Comparison of ENCODE assay signal across 14 cellular contexts in the genomic region with DNA sequence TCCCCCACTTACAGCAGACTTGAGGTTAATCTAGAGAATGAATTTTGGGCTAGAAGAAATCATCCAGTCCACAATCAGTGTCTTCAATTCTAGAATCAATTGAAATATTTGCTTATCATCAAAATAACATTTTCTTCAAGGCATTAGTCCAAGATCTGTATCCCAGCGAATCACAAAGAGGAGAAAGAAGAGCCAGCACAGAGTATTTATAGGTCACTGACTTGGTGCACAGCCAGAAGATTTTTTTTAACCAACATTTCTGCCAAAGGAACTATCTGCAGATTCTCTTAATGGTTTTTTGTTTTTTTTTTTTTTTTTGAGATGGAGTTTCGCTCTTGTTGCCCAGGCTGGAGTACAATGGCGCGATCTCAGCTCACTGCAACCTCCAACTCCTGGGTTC.
DNase-seq lines count a peak whose midpoint lies in the region; ATAC-seq, FAIRE-seq and TF ChIP-seq lines count a peak whose summit lies in the region.
"Had no signal": no experiment of that assay in that cellular context is flagged by ENCODE, and none has a peak within 500 bp of the region (broad histone marks: within the 10 kb centered on the region; RNA-seq: fewer than 3 reads in every experiment).

No MANE protein-coding gene starts in this region.

- H3K36me3 ChIP-seq in gastrocnemius medialis = no peaks in the 10 kb centered on the region
- H3K36me3 ChIP-seq: tibial nerve had no signal

- peaks cover 56% of the 10 kb centered on the region in 2 donors for H3K4me1 ChIP-seq in gastrocnemius medialis
- H3K4me1 ChIP-seq: parathyroid adenoma had no signal

- peak; percentile 83 for FAIRE-seq in GM12892 (lab: Jason Lieb, UNC)

- H3K9me3 ChIP-seq in gastrocnemius medialis = no peaks in the 10 kb centered on the region
- H3K9me3 ChIP-seq: tibial nerve had no signal

- no peaks in the 10 kb centered on the region for H3K27me3 ChIP-seq in gastrocnemius medialis
- H3K27me3 ChIP-seq: tibial nerve had no signal

- TF ChIP-seq CTCF in fibroblast of villous mesenchyme (IDR thresholded peaks at IDR 0.05; ENCODE audit: insufficient read depth, low read depth, low read length) = no peak
- no peak for TF ChIP-seq CTCF in gastrocnemius medialis (IDR thresholded peaks at IDR 0.05 in 4 of 5, conservative IDR thresholded peaks at IDR 0.05 in 1 of 5)

- DNase-seq in GM12892 (ENCODE audit: insufficient read length) (no peak), amniotic epithelial cell (ENCODE audit: low read depth) (peak; percentile 70), fibroblast of villous mesenchyme (ENCODE audit: low read depth) (peak; percentile 57), gastrocnemius medialis (no peak), NCI-H1105 treated with DMSO at 0.1 percent for 48 hours (lab: John Stamatoyannopoulos, UW) (no peak), NCI-H2227 (lab: John Stamatoyannopoulos, UW; ENCODE audit: unreplicated experiment) (no peak), GM19238 (ENCODE audit: insufficient read length, low spot score) (no peak)
- DNase-seq: Calu3, NCI-H1694, T-helper 2 cell had no signal

- intact Hi-C loops in gastrocnemius medialis (cut with DNase I; ENCODE audit: low total_unique reads) = loop anchor here (5.0 kb wide), 1 partner anchor 85 kb away; no protein-coding TSS in a partner anchor

- H3K27ac ChIP-seq in gastrocnemius medialis = peak overlapping the region; percentile 80 to 92 (median 82)
- H3K27ac ChIP-seq: parathyroid adenoma had no signal

- no peak overlapping the region for H3K4me3 ChIP-seq in fibroblast of villous mesenchyme (ENCODE audit: low read depth, low read length)
- peak overlapping the region; percentile 20 to 36 (median 28) for H3K4me3 ChIP-seq in gastrocnemius medialis
- H3K4me3 ChIP-seq: lung had no signal

- in situ Hi-C loops in gastrocnemius medialis (cut with MboI; ENCODE audit: low sequenced_read_pairs in 4 of 4) = no loop called here

- TF ChIP-seq POLR2A in GM12892 (IDR thresholded peaks at IDR 0.05; ENCODE audit: low read depth, low read length) (no peak), gastrocnemius medialis (IDR thresholded peaks at IDR 0.05) (no peak)

- ATAC-seq in gastrocnemius medialis (no peak), HG03196 (IDR thresholded peaks at IDR 0.05; ENCODE audit: unreplicated experiment) (no peak)

Comparison
In these comparisons a context has a peak if more than half of its experiments do, and no peak if none do; other contexts are left out.
1. DNase-seq: peak in amniotic epithelial cell (single experiment) and fibroblast of villous mesenchyme (single experiment); none in GM12892 (single experiment), gastrocnemius medialis (0 of 2), NCI-H1105 treated with DMSO at 0.1 percent for 48 hours (single experiment), NCI-H2227 (single experiment) and GM19238 (single experiment).